In the genomic region with DNA sequence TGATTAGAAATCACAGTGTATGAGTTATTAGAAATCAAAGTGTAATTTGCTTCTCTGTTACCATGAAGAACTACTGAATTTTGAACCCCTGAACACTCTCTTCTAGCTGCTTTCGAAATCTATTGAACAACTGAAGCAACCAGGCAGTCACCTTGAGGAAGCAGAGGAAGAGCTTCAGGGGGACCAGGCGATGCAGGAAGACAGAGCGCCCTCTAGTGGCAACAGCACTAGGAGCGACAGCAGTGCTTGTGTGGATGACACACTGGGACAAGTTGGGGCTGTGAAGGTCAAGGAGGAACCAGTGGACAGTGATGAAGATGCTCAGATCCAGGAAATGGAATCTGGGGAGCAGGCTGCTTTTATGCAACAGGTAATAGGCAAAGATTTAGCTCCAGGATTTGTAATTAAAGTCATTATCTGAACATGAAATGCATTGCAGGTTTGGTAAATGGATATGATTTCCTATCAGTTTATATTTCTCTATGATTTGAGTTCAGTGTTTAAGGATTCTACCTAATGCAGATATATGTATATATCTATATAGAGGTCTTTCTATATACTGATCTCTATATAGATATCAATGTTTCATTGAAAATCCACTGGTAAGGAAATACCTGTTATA, we compare ENCODE assay signal across 8 cellular contexts.
DNase-seq lines count a peak whose midpoint lies in the region; ATAC-seq lines count a peak whose summit lies in the region.

No MANE protein-coding gene starts in this region.

- no peak overlapping the region for H3K9ac ChIP-seq in mesendoderm (ENCODE audit: low read length)

- no peaks in the 10 kb centered on the region for H3K27me3 ChIP-seq in effector memory CD4-positive, alpha-beta T cell (replicated peaks; ENCODE audit: control insufficient read depth, insufficient read depth, low read length, poor library complexity, severe bottlenecking)
- no peaks in the 10 kb centered on the region for H3K27me3 ChIP-seq in mesendoderm (ENCODE audit: insufficient read depth, low read length, poor library complexity)

- no peaks in the 10 kb centered on the region for H3K9me3 ChIP-seq in effector memory CD4-positive, alpha-beta T cell (ENCODE audit: control insufficient read depth, low read length)

- no peaks in the 10 kb centered on the region for H3K4me1 ChIP-seq in effector memory CD4-positive, alpha-beta T cell (ENCODE audit: control insufficient read depth, insufficient read depth, low read length, poor library complexity, severe bottlenecking)
- no peaks in the 10 kb centered on the region for H3K4me1 ChIP-seq in mesendoderm (ENCODE audit: control insufficient read depth, low read depth, low read length)

- H4K5ac ChIP-seq in mesendoderm (ENCODE audit: low read length): no peak overlapping the region

- DNase-seq in COR-L47 (lab: John Stamatoyannopoulos, UW): peak; percentile 52
- DNase-seq in NCI-H82 treated with DMSO at 0.1 percent for 48 hours (lab: John Stamatoyannopoulos, UW; ENCODE audit: unreplicated experiment): peak; percentile 66
- DNase-seq in activated CD4-positive, alpha-beta T cell treated with anti-CD3 and anti-CD28 coated beads, Interleukin-2, amount 50 U/mL, for 48 hours: peak; percentile 62 to 69
- peak in 2 of 3 donors; percentile 36 to 41 for DNase-seq in effector memory CD4-positive, alpha-beta T cell
- DNase-seq in mesendoderm: peak; percentile 89
- DNase-seq in stimulated activated CD8-positive, alpha-beta memory T cell treated with anti-CD3 and anti-CD28 coated beads, Interleukin-2, amount 100 ng/mL, for 48 hours (ENCODE audit: low read depth in 2 of 2): peak; percentile 48 to 53

- H2BK15ac ChIP-seq in mesendoderm (replicated peaks; ENCODE audit: low read depth): no peak overlapping the region

- no peak overlapping the region for H3K27ac ChIP-seq in effector memory CD4-positive, alpha-beta T cell (ENCODE audit: insufficient read depth, low read length, poor library complexity, severe bottlenecking)
- H3K27ac ChIP-seq in mesendoderm (ENCODE audit: low read depth, low read length): no peak overlapping the region

- no peak overlapping the region for H3K4ac ChIP-seq in mesendoderm (ENCODE audit: low read depth, low read length)

- no peak overlapping the region for H2AK5ac ChIP-seq in mesendoderm (ENCODE audit: low read length)

- WGBS in mesendoderm (ENCODE audit: extremely low coverage, insufficient coverage, low lambda C conversion rate): no CpG with 5 or more reads among the region's 4 CpGs

- no peak overlapping the region for H3K4me2 ChIP-seq in mesendoderm (ENCODE audit: low read length)

- peak; percentile 100 for ATAC-seq in GM19452 (IDR thresholded peaks at IDR 0.05; ENCODE audit: unreplicated experiment)
- peak; percentile 98 for ATAC-seq in HG03460 (IDR thresholded peaks at IDR 0.05; ENCODE audit: unreplicated experiment)

- no peak overlapping the region for H3K18ac ChIP-seq in mesendoderm (ENCODE audit: low read length)

- no peaks in the 10 kb centered on the region for H3K36me3 ChIP-seq in effector memory CD4-positive, alpha-beta T cell (ENCODE audit: control insufficient read depth, insufficient read depth, low read length)
- H3K36me3 ChIP-seq in mesendoderm (ENCODE audit: control insufficient read depth, insufficient read depth, low read length): no peaks in the 10 kb centered on the region

- H3K56ac ChIP-seq in mesendoderm (ENCODE audit: low read length): no peak overlapping the region

- no peak overlapping the region for H3K4me3 ChIP-seq in effector memory CD4-positive, alpha-beta T cell (ENCODE audit: insufficient read depth, low read depth, low read length, poor library complexity, severe bottlenecking)
- H3K4me3 ChIP-seq in mesendoderm (ENCODE audit: low read length): no peak overlapping the region

- H3K23ac ChIP-seq in mesendoderm (ENCODE audit: low read length): no peak overlapping the region

- no peak overlapping the region for H2BK5ac ChIP-seq in mesendoderm (ENCODE audit: low read length)

- no peak overlapping the region for H2BK120ac ChIP-seq in mesendoderm (ENCODE audit: low read depth, low read length)

- H3K79me2 ChIP-seq in mesendoderm (ENCODE audit: control insufficient read depth, insufficient read depth, low read length): no peaks in the 10 kb centered on the region

- H3K79me1 ChIP-seq in mesendoderm (ENCODE audit: low read length): no peaks in the 10 kb centered on the region

- H4K8ac ChIP-seq in mesendoderm (ENCODE audit: low read depth, low read length): no peak overlapping the region

Comparison
In these comparisons a context has a peak if more than half of its experiments do, and no peak if none do; other contexts are left out.
1. DNase-seq: peak in every context shown above with its lines; median percentile 89 in mesendoderm; 66 in NCI-H82 treated with DMSO at 0.1 percent for 48 hours; 66 in activated CD4-positive, alpha-beta T cell treated with anti-CD3 and anti-CD28 coated beads, Interleukin-2, amount 50 U/mL, for 48 hours; 52 in COR-L47; 50 in stimulated activated CD8-positive, alpha-beta memory T cell treated with anti-CD3 and anti-CD28 coated beads, Interleukin-2, amount 100 ng/mL, for 48 hours; 38 in effector memory CD4-positive, alpha-beta T cell.